Comparison of ENCODE assay signal across 10 cellular contexts in genomic region chr22:25447067-25447688, GRCh38.
DNase-seq lines count a peak whose midpoint lies in the region; ATAC-seq, FAIRE-seq and TF ChIP-seq lines count a peak whose summit lies in the region.
"Had no signal": no experiment of that assay in that cellular context is flagged by ENCODE, and none has a peak within 500 bp of the region (broad histone marks: within the 10 kb centered on the region; RNA-seq: fewer than 3 reads in every experiment).

No MANE protein-coding gene starts in this region.

- no peaks in the 10 kb centered on the region for H3K9me3 ChIP-seq in BLaER1 treated with 17β-estradiol and CSF1 and Interleukin-3, amounts not matched to agents 10 nM and 100 nM (replicated peaks in 1 of 11)
- no peaks in the 10 kb centered on the region for H3K9me3 ChIP-seq in HAP-1
- H3K9me3 ChIP-seq in WERI-Rb-1 (ENCODE audit: severe bottlenecking) = no peaks in the 10 kb centered on the region
- H3K9me3 ChIP-seq: heart left ventricle, upper lobe of left lung had no signal

- no peak for ATAC-seq in omental fat pad (ENCODE audit: low FRiP score)
- no peak for ATAC-seq in SK-N-SH treated with all-trans-retinoic acid at 6 μM for 48 hours

- H3K27ac ChIP-seq in BLaER1 treated with 17β-estradiol and CSF1 and Interleukin-3, amounts not matched to agents 10 nM and 100 nM = peak overlapping the region in 1 of 11 experiments; percentile 19; a peak in 1 of 22 replicates
- peak overlapping the region; percentile 86 for H3K27ac ChIP-seq in WERI-Rb-1

- H3K4me1 ChIP-seq in BLaER1 treated with 17β-estradiol and CSF1 and Interleukin-3, amounts not matched to agents 10 nM and 100 nM = peaks cover 30 to 46% (median 41%) of the 10 kb centered on the region in 10 experiments
- H3K4me1 ChIP-seq in HAP-1 = peaks cover 6% of the 10 kb centered on the region

- H4K20me1 ChIP-seq in BLaER1 treated with 17β-estradiol and CSF1 and Interleukin-3, amounts not matched to agents 10 nM and 100 nM = peaks cover 25 to 40% (median 36%) of the 10 kb centered on the region in 11 experiments; a peak in 21 of 22 replicates

- no peak for TF ChIP-seq CTCF in WERI-Rb-1 (IDR thresholded peaks at IDR 0.05; ENCODE audit: low read depth, low read length)
- no peak for TF ChIP-seq CTCF in omental fat pad (IDR thresholded peaks at IDR 0.05)

- peak overlapping the region in 8 of 11 experiments; percentile 5 to 94 (median 63); a peak in 14 of 22 replicates for H3K4me2 ChIP-seq in BLaER1 treated with 17β-estradiol and CSF1 and Interleukin-3, amounts not matched to agents 10 nM and 100 nM

- peaks cover 0 to 21% (median 14%) of the 10 kb centered on the region in 11 experiments; a peak in 14 of 22 replicates for H3K36me3 ChIP-seq in BLaER1 treated with 17β-estradiol and CSF1 and Interleukin-3, amounts not matched to agents 10 nM and 100 nM
- H3K36me3 ChIP-seq in HAP-1 (replicated peaks) (0 out of 2 replicates have a peak, but pooled peaks cover 3% of the 10 kb centered on the region), WERI-Rb-1 (peaks cover 36% of the 10 kb centered on the region)
- H3K36me3 ChIP-seq: upper lobe of left lung had no signal

- peak overlapping the region in 5 of 11 experiments; percentile 8 to 89 (median 48); a peak in 7 of 22 replicates for H3K9ac ChIP-seq in BLaER1 treated with 17β-estradiol and CSF1 and Interleukin-3, amounts not matched to agents 10 nM and 100 nM

- H3K4me3 ChIP-seq in BLaER1 treated with 17β-estradiol and CSF1 and Interleukin-3, amounts not matched to agents 10 nM and 100 nM = peak overlapping the region in 4 of 10 experiments; percentile 83 to 97 (median 94); a peak in 7 of 20 replicates
- H3K4me3 ChIP-seq in HAP-1 (peak overlapping the region; percentile 86), WERI-Rb-1 (ENCODE audit: low read depth, low read length) (peak overlapping the region; percentile 100)

- H3K27me3 ChIP-seq in BLaER1 treated with 17β-estradiol and CSF1 and Interleukin-3, amounts not matched to agents 10 nM and 100 nM = no peaks in the 10 kb centered on the region
- no peaks in the 10 kb centered on the region for H3K27me3 ChIP-seq in HAP-1 (ENCODE audit: low read depth)
- no peaks in the 10 kb centered on the region for H3K27me3 ChIP-seq in WERI-Rb-1 (ENCODE audit: insufficient read depth, low read depth, severe bottlenecking)
- H3K27me3 ChIP-seq: heart left ventricle, upper lobe of left lung had no signal

- in situ Hi-C loops in HAP-1 (cut with MboI; ENCODE audit: low sequenced_read_pairs) = no loop called here

- DNase-seq in HAP-1 (ENCODE audit: low spot score in 2 of 2) (no peak), WERI-Rb-1 (peak; percentile 51), medulla oblongata (ENCODE audit: extremely low spot score) (peak; percentile 20), omental fat pad (ENCODE audit: low spot score) (no peak), NCI-H446 treated with DMSO at 0.1 percent for 48 hours (lab: John Stamatoyannopoulos, UW) (no peak), RCC 7860 (ENCODE audit: low spot score) (no peak)

- no peak for FAIRE-seq in RCC 7860 (lab: Jason Lieb, UNC)

TF ChIP-seq in SK-N-SH treated with all-trans-retinoic acid at 6 μM for 48 hours, 23 proteins besides CTCF, POLR2A, EP300 and RAD21:
- no peak for TF ChIP-seq ZC3H10 (CRISPR knock-in tag; IDR thresholded peaks at IDR 0.05)
- TF ChIP-seq CSDC2 (CRISPR knock-in tag; IDR thresholded peaks at IDR 0.05) = no peak
- no peak for TF ChIP-seq ZNF565 (CRISPR knock-in tag; conservative IDR thresholded peaks at IDR 0.05; ENCODE audit: low read depth)

Comparison
In these comparisons a context has a peak if more than half of its experiments do, and no peak if none do; other contexts are left out.
1. DNase-seq: peak in WERI-Rb-1 (single experiment) and medulla oblongata (single experiment); none in HAP-1 (0 of 2), omental fat pad (single experiment), NCI-H446 treated with DMSO at 0.1 percent for 48 hours (single experiment) and RCC 7860 (single experiment).